10 cellular contexts compared by ENCODE assay signal in the genomic region with DNA sequence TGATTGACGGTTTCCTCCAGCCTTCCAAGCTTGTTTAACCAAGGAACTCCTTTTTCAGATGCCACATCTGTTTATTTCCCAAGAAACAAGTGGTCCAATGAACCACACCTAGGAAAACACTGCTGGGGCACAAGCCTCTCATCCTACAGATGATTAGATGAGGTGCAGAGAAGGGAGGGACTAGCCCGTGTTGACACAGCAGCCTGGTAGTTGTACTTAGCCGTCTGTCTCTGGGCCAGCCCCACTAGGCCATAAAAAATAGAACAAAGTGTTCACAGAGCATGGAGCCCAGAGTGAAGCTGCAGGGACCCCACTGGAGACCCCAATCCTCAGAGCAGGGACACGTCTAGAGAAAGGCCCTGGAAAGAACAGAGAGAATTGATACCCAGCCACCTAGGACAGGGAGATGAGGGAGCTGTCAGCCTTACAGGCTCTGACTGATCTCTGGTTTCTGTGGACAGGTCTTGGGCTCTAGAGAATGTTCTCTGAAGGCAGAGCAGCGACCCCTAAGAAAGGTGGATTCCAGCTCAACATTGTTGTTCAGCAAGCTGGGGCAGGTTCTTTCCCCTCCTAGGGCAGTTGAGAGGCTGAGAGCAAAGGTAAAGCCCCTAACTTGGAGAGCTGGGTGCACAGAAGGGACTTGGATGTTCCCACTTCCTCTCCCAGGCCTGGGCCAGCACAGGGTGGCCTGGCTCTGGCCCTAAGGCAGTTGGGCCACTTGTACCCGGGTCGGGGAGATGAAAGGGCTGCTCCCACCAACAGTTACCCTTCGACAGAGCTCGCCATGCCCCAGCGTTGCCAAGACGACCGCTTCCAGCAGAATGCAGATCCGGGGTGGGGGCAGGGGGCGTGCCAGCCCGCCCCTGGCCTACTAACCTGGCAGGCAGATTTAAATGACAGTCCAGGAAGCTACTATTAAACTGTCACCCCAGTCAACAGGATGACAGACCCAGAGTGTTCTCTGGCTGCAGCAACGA. TPM values are rescaled to one million over a fixed set of nuclear protein-coding genes. Genes with fewer than 3 reads are reported as not detected.
DNase-seq lines count a peak whose midpoint lies in the region; ATAC-seq and TF ChIP-seq lines count a peak whose summit lies in the region.
"Had no signal": no experiment of that assay in that cellular context is flagged by ENCODE, and none has a peak within 500 bp of the region (broad histone marks: within the 10 kb centered on the region; RNA-seq: fewer than 3 reads in every experiment).

No MANE protein-coding gene starts in this region.

- H3F3A ChIP-seq in GM23248 (ENCODE audit: insufficient read depth) = no peaks in the 10 kb centered on the region

- H3K9me2 ChIP-seq in GM23248 (ENCODE audit: insufficient read depth) = no peaks in the 10 kb centered on the region

- H3K27me3 ChIP-seq in GM23248 (replicated peaks; ENCODE audit: insufficient read depth) (no peaks in the 10 kb centered on the region), WERI-Rb-1 (ENCODE audit: insufficient read depth, low read depth, severe bottlenecking) (no peaks in the 10 kb centered on the region)
- H3K27me3 ChIP-seq: right atrium auricular region had no signal

- H3K4me1 ChIP-seq in GM23248 (ENCODE audit: insufficient read depth) = peaks cover 14% of the 10 kb centered on the region
- H3K4me1 ChIP-seq in mucosa of descending colon (ENCODE audit: low read depth) = peaks cover 15% of the 10 kb centered on the region

- H3K9me3 ChIP-seq in GM23248 (ENCODE audit: low read depth) (no peaks in the 10 kb centered on the region), WERI-Rb-1 (ENCODE audit: severe bottlenecking) (no peaks in the 10 kb centered on the region), mucosa of descending colon (no peaks in the 10 kb centered on the region)
- H3K9me3 ChIP-seq: right atrium auricular region had no signal

- H2AFZ ChIP-seq in GM23248 = no peak overlapping the region

- H3K9ac ChIP-seq in GM23248 = no peak overlapping the region

- TF ChIP-seq CTCF in GM10248 (IDR thresholded peaks at IDR 0.05; ENCODE audit: control extremely low read depth, extremely low read depth, low read depth, missing control alignments) (no peak), WERI-Rb-1 (IDR thresholded peaks at IDR 0.05; ENCODE audit: low read depth, low read length) (no peak), mucosa of descending colon (IDR thresholded peaks at IDR 0.05) (no peak)

- CTCF ChIA-PET in GM10248 (lab: Yijun Ruan, JAX) = interaction anchor here (0.9 to 6.4 kb wide), 12 partner anchors 9 to 1435 kb away, joined by 3 to 31 read pairs (median 4); no protein-coding TSS in a partner anchor

- in situ Hi-C loops in GM23248 (cut with MboI) = no loop called here

- ATAC-seq in mucosa of descending colon (peak; percentile 93), HG02571 (IDR thresholded peaks at IDR 0.05; ENCODE audit: unreplicated experiment) (no peak), GM19452 (IDR thresholded peaks at IDR 0.05; ENCODE audit: unreplicated experiment) (no peak)

- H3K79me2 ChIP-seq in GM23248 (ENCODE audit: insufficient read depth) = no peaks in the 10 kb centered on the region

- DNase-seq in GM10248 (ENCODE audit: extremely low spot score) (peak; percentile 73), GM23248 (peak; percentile 20), WERI-Rb-1 (no peak), mucosa of descending colon (peak; percentile 52 to 75 (median 67)), mucosa of gallbladder (ENCODE audit: low spot score) (no peak)
- DNase-seq: GDM1, NCI-H2107 had no signal

- POLR2A ChIA-PET in GM10248 (lab: Yijun Ruan, JAX) = interaction anchor here (0.5 to 0.7 kb wide), 3 partner anchors 20 to 583 kb away, joined by 3 to 4 read pairs (median 3); no protein-coding TSS in a partner anchor

- 76 to 82% methylated on average over 16 of the region's 16 CpGs for WGBS in GM23248 (ENCODE audit: low coverage in 1 of 2, low lambda C conversion rate in 2 of 2, missing lambda C conversion rate in 2 of 2), 2 experiments

- no peak overlapping the region for H3K4me2 ChIP-seq in GM23248 (ENCODE audit: unreplicated experiment)

- no peaks in the 10 kb centered on the region for H4K20me1 ChIP-seq in GM23248 (ENCODE audit: insufficient read depth)

- intact Hi-C loops in mucosa of descending colon (cut with DNase I, micrococcal nuclease) = no loop called here

- H3K4me3 ChIP-seq in GM23248 (no peak overlapping the region), WERI-Rb-1 (ENCODE audit: low read depth, low read length) (no peak overlapping the region), mucosa of descending colon (no peak overlapping the region)
- H3K4me3 ChIP-seq: right atrium auricular region had no signal

- H3K36me3 ChIP-seq in GM23248 (ENCODE audit: low read depth) (no peaks in the 10 kb centered on the region), WERI-Rb-1 (peaks cover 55% of the 10 kb centered on the region), mucosa of descending colon (ENCODE audit: low read depth) (no peaks in the 10 kb centered on the region)
- H3K36me3 ChIP-seq: right atrium auricular region had no signal

- no peak overlapping the region for H3K27ac ChIP-seq in GM23248
- H3K27ac ChIP-seq in WERI-Rb-1 = peak overlapping the region; percentile 69
- H3K27ac ChIP-seq: right atrium auricular region had no signal

RNA-seq across cellular contexts. Expression of a gene that starts 31.8 kb away (rescaled TPM):
- 6.3 and 8.9 TPM in 2 replicates for total RNA-seq in GM23248 (2014; rRNA removed; shearing (Covaris generic))
- 1.3 TPM in 2 replicates for polyA plus RNA-seq in GM23248 (2016; fragmentation: Nextera tagmentation; extraction: Ambion mirVana)
- 1 to 10 TPM; 1.3 to 6.5 (median 1.4) TPM for total RNA-seq in mucosa of descending colon
- 3.5 TPM for total RNA-seq in mucosa of gallbladder

RNA-seq across cellular contexts. Expression of a gene that starts 57.7 kb away (rescaled TPM):
- 21.9 and 22.5 TPM in 2 replicates for total RNA-seq in GM23248 (2014; rRNA removed; shearing (Covaris generic))
- polyA plus RNA-seq in GM23248 (2016; fragmentation: Nextera tagmentation; extraction: Ambion mirVana) = 29.7 and 34.3 TPM in 2 replicates
- total RNA-seq in mucosa of descending colon = 10 to 100 TPM; 30.3 to 36.3 (median 34.9) TPM
- total RNA-seq in mucosa of gallbladder = 27.9 TPM

Comparison
In these comparisons a context has a peak if more than half of its experiments do, and no peak if none do; other contexts are left out.
1. DNase-seq: peak in GM10248 (single experiment), GM23248 (single experiment) and mucosa of descending colon (3 of 3); none in WERI-Rb-1 (single experiment) and mucosa of gallbladder (single experiment).